35 cellular contexts compared by ENCODE assay signal in the genomic region with DNA sequence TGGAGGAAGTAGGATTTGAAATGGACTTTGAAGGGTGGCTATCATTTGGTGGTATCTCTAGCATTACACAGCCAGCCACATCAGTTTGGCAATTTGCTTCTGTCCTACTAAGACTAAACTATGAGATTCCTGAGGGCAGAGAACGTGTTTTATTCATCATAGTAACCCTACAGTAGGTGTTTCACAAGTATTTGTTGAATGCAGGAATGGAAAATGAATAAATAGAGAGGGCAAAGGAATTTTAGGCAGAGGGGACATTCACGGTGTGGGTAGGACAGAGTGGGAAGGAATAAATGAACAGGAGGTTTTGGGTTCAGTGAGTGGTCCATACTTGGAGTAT. TPM values are rescaled to one million over a fixed set of nuclear protein-coding genes. Genes with fewer than 3 reads are reported as not detected.
"Had no signal": no experiment of that assay in that cellular context is flagged by ENCODE, and none has a peak within 500 bp of the region (broad histone marks: within the 10 kb centered on the region; RNA-seq: fewer than 3 reads in every experiment).

No MANE protein-coding gene starts in this region.

- H3K4me1 ChIP-seq: adrenal gland, ascending aorta, body of pancreas, breast epithelium had no signal

- H3K36me3 ChIP-seq: adrenal gland, ascending aorta, brain microvascular endothelial cell, breast epithelium had no signal

- H3K9me3 ChIP-seq: ascending aorta, body of pancreas, breast epithelium had no signal

- DNase-seq: activated B cell treated with CpG ODN at 0.5 μM for 24 hours; activated CD4-positive, alpha-beta memory T cell treated with anti-CD3 and anti-CD28 coated beads for 36 hours; activated CD4-positive, alpha-beta T cell treated with anti-CD3 and anti-CD28 coated beads for 4 hours; activated CD4-positive, alpha-beta T cell treated with anti-CD3 and anti-CD28 coated beads, Interleukin-2, amount 10 ng/mL, durations not matched to agents 24 days and 14 days; activated CD4-positive, alpha-beta T cell treated with anti-CD3 and anti-CD28 coated beads, Interleukin-2, amount 50 U/mL, for 1 hour; activated CD4-positive, alpha-beta T cell treated with anti-CD3 and anti-CD28 coated beads, Interleukin-2, amount 50 U/mL, for 4 hours; activated CD4-positive, CD25-positive, alpha-beta regulatory T cell treated with anti-CD3 and anti-CD28 coated beads, Interleukin-2, amount 50 U/mL, for 72 hours; activated CD8-positive, alpha-beta memory T cell treated with anti-CD3 and anti-CD28 coated beads, Interleukin-2, amount 50 U/mL, for 4 hours; activated CD8-positive, alpha-beta T cell treated with anti-CD3 and anti-CD28 coated beads for 36 hours; activated effector memory CD4-positive, alpha-beta T cell treated with anti-CD3 and anti-CD28 coated beads, Interleukin-2, amount 50 U/mL, for 16 hours; activated gamma-delta T cell treated with Interleukin-2 at 50 U/mL for 16 hours; activated naive CD4-positive, alpha-beta T cell; activated naive CD4-positive, alpha-beta T cell treated with anti-CD3 and anti-CD28 coated beads for 36 hours; activated naive CD4-positive, alpha-beta T cell treated with anti-CD3 and anti-CD28 coated beads, Interleukin-2, amount 50 U/mL, for 16 hours; activated naive CD8-positive, alpha-beta T cell treated with anti-CD3 and anti-CD28 coated beads for 36 hours; activated T-cell treated with anti-CD3 and anti-CD28 coated beads for 4 hours; activated T-cell treated with anti-CD3 and anti-CD28 coated beads, Interleukin-2, amount 50 U/mL, for 1 hour; activated T-cell treated with anti-CD3 and anti-CD28 coated beads, Interleukin-2, amount 50 U/mL, for 4 hours; activated T-cell treated with anti-CD3 and anti-CD28 coated beads, Interleukin-2, amount 50 U/mL, for 72 hours; amygdala; central memory CD4-positive, alpha-beta T cell; T-helper 1 cell; T-helper 2 cell; T-helper 9 cell had no signal

- ATAC-seq: activated CD8-positive, alpha-beta T cell treated with anti-CD3 and anti-CD28 coated beads for 36 hours; activated naive CD4-positive, alpha-beta T cell treated with anti-CD3 and anti-CD28 coated beads, Interleukin-2, amount 50 U/mL, for 72 hours; activated T-cell treated with anti-CD3 and anti-CD28 coated beads, Interleukin-2, amount 50 U/mL, for 4 hours; activated T-cell treated with anti-CD3 and anti-CD28 coated beads, Interleukin-2, amount 50 U/mL, for 72 hours; activated T-helper 17 cell treated with anti-CD3 and anti-CD28 coated beads, Interleukin-2, amount 50 U/mL, for 72 hours had no signal

- H3K27me3 ChIP-seq: ascending aorta, body of pancreas, brain microvascular endothelial cell, breast epithelium had no signal

- H3K27ac ChIP-seq: adrenal gland, ascending aorta, body of pancreas, brain microvascular endothelial cell, breast epithelium, VCaP had no signal

- H3K4me3 ChIP-seq: adrenal gland, ascending aorta, body of pancreas, breast epithelium had no signal

RNA-seq across cellular contexts. Expression of a gene that starts 15.7 kb away (rescaled TPM):
- total RNA-seq: activated B cell treated with CpG ODN at 0.5 μM for 24 hours; activated CD4-positive, alpha-beta memory T cell treated with anti-CD3 and anti-CD28 coated beads for 36 hours; activated CD4-positive, alpha-beta T cell treated with anti-CD3 and anti-CD28 coated beads, Interleukin-2, amount 10 ng/mL, durations not matched to agents 24 days and 14 days; activated CD8-positive, alpha-beta memory T cell treated with anti-CD3 and anti-CD28 coated beads for 36 hours; activated CD8-positive, alpha-beta T cell treated with anti-CD3 and anti-CD28 coated beads for 36 hours; activated naive CD4-positive, alpha-beta T cell treated with anti-CD3 and anti-CD28 coated beads for 36 hours; activated naive CD4-positive, alpha-beta T cell treated with anti-CD3 and anti-CD28 coated beads, Interleukin-2, amount 50 U/mL, for 72 hours; activated naive CD8-positive, alpha-beta T cell treated with anti-CD3 and anti-CD28 coated beads for 36 hours; activated T-cell treated with anti-CD3 and anti-CD28 coated beads, Interleukin-2, amount 50 U/mL, for 4 hours; activated T-cell treated with anti-CD3 and anti-CD28 coated beads, Interleukin-2, amount 50 U/mL, for 72 hours; activated T-helper 1 cell treated with anti-CD3 and anti-CD28 coated beads, Interleukin-12 subunit alpha, Interleukin-12 subunit beta, Interleukin-2, Interleukin-4 antibody, amounts not matched to agents 30 ng/mL and 10 ng/mL and 1 ng/mL, durations not matched to agents 14 hours and 24 hours and 36 hours; activated T-helper 17 cell treated with anti-CD3 and anti-CD28 coated beads, Interleukin-2, amount 50 U/mL, for 72 hours; cardiac septum had no signal
